Comparison of ENCODE assay signal across 8 cellular contexts in the genomic region with DNA sequence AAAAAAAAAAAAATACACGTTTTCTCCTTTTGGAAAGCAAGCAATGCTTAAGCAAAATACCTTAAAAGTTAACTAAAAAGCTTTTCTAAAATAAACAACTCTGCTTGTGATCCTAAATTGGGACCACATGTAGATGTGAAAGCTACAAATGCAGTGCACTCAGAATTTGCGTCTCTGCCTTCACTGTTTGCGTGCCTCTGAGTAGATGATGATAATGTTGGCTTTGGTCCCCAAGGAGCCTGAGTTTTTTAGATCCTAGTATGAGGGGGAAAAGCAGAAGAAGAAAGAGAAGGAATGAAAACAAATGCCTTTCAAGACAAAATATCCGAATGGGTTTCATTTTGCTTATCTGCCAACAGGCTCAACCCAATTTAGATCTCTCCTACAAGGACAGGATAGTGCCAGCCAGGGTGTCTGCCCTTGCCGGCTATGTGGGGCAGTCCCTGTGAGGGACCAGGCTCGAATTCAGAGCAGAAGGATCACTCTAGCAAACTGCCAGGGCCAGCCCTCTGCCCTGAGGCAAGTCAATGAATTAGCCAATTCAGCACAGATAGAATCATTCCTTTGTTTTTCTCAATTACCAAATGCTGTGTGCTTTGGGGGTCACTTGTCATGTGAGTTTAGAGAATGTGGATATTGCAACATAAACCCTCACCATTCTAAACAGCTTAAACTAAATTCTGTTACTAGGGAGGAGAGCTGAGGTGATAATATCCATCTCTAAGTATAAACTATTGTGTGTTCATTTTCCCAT. TPM values are rescaled to one million over a fixed set of nuclear protein-coding genes. Genes with fewer than 3 reads are reported as not detected.
DNase-seq lines count a peak whose midpoint lies in the region; ATAC-seq and TF ChIP-seq lines count a peak whose summit lies in the region.

No MANE protein-coding gene starts in this region.

- peak; percentile 88 for ATAC-seq in SK-N-SH treated with all-trans-retinoic acid at 6 μM for 48 hours
- no peak for ATAC-seq in HG02678 (IDR thresholded peaks at IDR 0.05; ENCODE audit: unreplicated experiment)
- ATAC-seq in HG02642 (IDR thresholded peaks at IDR 0.05; ENCODE audit: poor library complexity, unreplicated experiment) = no peak

- H3K36me3 Mint-ChIP-seq in osteocyte (ENCODE audit: unreplicated experiment) = no peaks in the 10 kb centered on the region

- no peaks in the 10 kb centered on the region for H3K27me3 Mint-ChIP-seq in osteocyte (ENCODE audit: unreplicated experiment)

- H3K9me3 Mint-ChIP-seq in osteocyte (ENCODE audit: unreplicated experiment) = no peaks in the 10 kb centered on the region

- peak overlapping the region; percentile 93 for H3K27ac Mint-ChIP-seq in osteocyte (ENCODE audit: unreplicated experiment)

- no peak for TF ChIP-seq CTCF in foreskin fibroblast (IDR thresholded peaks at IDR 0.05; ENCODE audit: low read depth, low read length)
- TF ChIP-seq CTCF in osteocyte (IDR thresholded peaks at IDR 0.05) = no peak

- H3K4me3 Mint-ChIP-seq in osteocyte (ENCODE audit: unreplicated experiment) = peak overlapping the region; percentile 60

- peaks cover 39% of the 10 kb centered on the region for H3K4me1 Mint-ChIP-seq in osteocyte (ENCODE audit: unreplicated experiment)

- peak; percentile 92 for DNase-seq in EH (ENCODE audit: low read depth)
- DNase-seq in foreskin fibroblast = peak; percentile 79 to 92
- DNase-seq in osteocyte (ENCODE audit: extremely low spot score, unreplicated experiment) = no peak
- no peak for DNase-seq in stimulated activated CD4-positive, alpha-beta T cell treated with anti-CD3 and anti-CD28 coated beads, Interleukin-2, amount 100 ng/mL, for 48 hours
- DNase-seq in DMS53 treated with DMSO at 0.1 percent for 48 hours (lab: John Stamatoyannopoulos, UW; ENCODE audit: unreplicated experiment) = no peak

- peak overlapping the region; percentile 16 to 27 for H3K4me3 ChIP-seq in foreskin fibroblast (ENCODE audit: low read depth in 1 of 2, low read length in 2 of 2)

TF ChIP-seq in SK-N-SH treated with all-trans-retinoic acid at 6 μM for 48 hours, 23 proteins besides CTCF, POLR2A, EP300 and RAD21:
- TF ChIP-seq, protein P1, sequence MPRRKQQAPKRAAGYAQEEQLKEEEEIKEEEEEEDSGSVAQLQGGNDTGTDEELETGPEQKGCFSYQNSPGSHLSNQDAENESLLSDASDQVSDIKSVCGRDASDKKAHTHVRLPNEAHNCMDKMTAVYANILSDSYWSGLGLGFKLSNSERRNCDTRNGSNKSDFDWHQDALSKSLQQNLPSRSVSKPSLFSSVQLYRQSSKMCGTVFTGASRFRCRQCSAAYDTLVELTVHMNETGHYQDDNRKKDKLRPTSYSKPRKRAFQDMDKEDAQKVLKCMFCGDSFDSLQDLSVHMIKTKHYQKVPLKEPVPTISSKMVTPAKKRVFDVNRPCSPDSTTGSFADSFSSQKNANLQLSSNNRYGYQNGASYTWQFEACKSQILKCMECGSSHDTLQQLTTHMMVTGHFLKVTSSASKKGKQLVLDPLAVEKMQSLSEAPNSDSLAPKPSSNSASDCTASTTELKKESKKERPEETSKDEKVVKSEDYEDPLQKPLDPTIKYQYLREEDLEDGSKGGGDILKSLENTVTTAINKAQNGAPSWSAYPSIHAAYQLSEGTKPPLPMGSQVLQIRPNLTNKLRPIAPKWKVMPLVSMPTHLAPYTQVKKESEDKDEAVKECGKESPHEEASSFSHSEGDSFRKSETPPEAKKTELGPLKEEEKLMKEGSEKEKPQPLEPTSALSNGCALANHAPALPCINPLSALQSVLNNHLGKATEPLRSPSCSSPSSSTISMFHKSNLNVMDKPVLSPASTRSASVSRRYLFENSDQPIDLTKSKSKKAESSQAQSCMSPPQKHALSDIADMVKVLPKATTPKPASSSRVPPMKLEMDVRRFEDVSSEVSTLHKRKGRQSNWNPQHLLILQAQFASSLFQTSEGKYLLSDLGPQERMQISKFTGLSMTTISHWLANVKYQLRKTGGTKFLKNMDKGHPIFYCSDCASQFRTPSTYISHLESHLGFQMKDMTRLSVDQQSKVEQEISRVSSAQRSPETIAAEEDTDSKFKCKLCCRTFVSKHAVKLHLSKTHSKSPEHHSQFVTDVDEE (CRISPR knock-in tag; IDR thresholded peaks at IDR 0.05) = peak; percentile 78; the same call in 1 of the 2 replicates
- no peak for TF ChIP-seq ESRRG (CRISPR knock-in tag; IDR thresholded peaks at IDR 0.05)
- peak; percentile 70; the same call in 1 of the 2 replicates for TF ChIP-seq TCF4 (CRISPR knock-in tag; IDR thresholded peaks at IDR 0.05; ENCODE audit: borderline replicate concordance)
- peak; percentile 56; the same call in 1 of the 2 replicates for TF ChIP-seq ZNF8 (CRISPR knock-in tag; IDR thresholded peaks at IDR 0.05)

RNA-seq across cellular contexts. Expression of a gene that starts 28.5 kb away (rescaled TPM):
- total RNA-seq in osteocyte = 0.52 and 0.54 TPM in 2 replicates

RNA-seq across cellular contexts. Expression of a gene that starts 47.8 kb away (rescaled TPM):
- 252 and 294 TPM in 2 replicates for total RNA-seq in osteocyte

RNA-seq across cellular contexts. Expression of a gene that starts 54.7 kb away (rescaled TPM):
- total RNA-seq in osteocyte = 15.5 and 17.6 TPM in 2 replicates

Comparison
In these comparisons a context has a peak if more than half of its experiments do, and no peak if none do; other contexts are left out.
1. DNase-seq: peak in EH (single experiment) and foreskin fibroblast (2 of 2); none in osteocyte (single experiment), stimulated activated CD4-positive, alpha-beta T cell treated with anti-CD3 and anti-CD28 coated beads, Interleukin-2, amount 100 ng/mL, for 48 hours (0 of 2) and DMS53 treated with DMSO at 0.1 percent for 48 hours (single experiment).